ENCODE assay signal across 9 cellular contexts in genomic region chr9:129382281-129383004, GRCh38.
DNase-seq lines count a peak whose midpoint lies in the region; ATAC-seq and TF ChIP-seq lines count a peak whose summit lies in the region.
"Had no signal": no experiment of that assay in that cellular context is flagged by ENCODE, and none has a peak within 500 bp of the region (broad histone marks: within the 10 kb centered on the region; RNA-seq: fewer than 3 reads in every experiment).

No MANE protein-coding gene starts in this region.

- H3K36me3 ChIP-seq in colonic mucosa = no peaks in the 10 kb centered on the region
- no peaks in the 10 kb centered on the region for H3K36me3 ChIP-seq in muscle layer of duodenum (ENCODE audit: control insufficient read depth in 1 of 2, insufficient read depth in 2 of 2, low read length in 2 of 2)
- H3K36me3 ChIP-seq: HAP-1 had no signal

- H3K27ac ChIP-seq in 22Rv1 (peak overlapping the region; percentile 100), colonic mucosa (peak overlapping the region; percentile 89), muscle layer of duodenum (ENCODE audit: low read length) (peak overlapping the region; percentile 84)

- TF ChIP-seq CTCF in 22Rv1 (IDR thresholded peaks at IDR 0.05) (no peak), LNCaP clone FGC (IDR thresholded peaks at IDR 0.05; ENCODE audit: control insufficient read depth, extremely low read depth, insufficient read depth) (no peak), colonic mucosa (IDR thresholded peaks at IDR 0.05) (no peak)

- peaks cover 4% of the 10 kb centered on the region for H3K4me1 ChIP-seq in colonic mucosa
- H3K4me1 ChIP-seq in muscle layer of duodenum (ENCODE audit: control insufficient read depth in 1 of 2, insufficient read depth in 2 of 2, low read length in 2 of 2) = peaks cover 8 to 13% of the 10 kb centered on the region in 2 donors

- DNase-seq in LNCaP clone FGC (ENCODE audit: low read depth) = no peak
- no peak for DNase-seq in colonic mucosa
- no peak for DNase-seq in nucleus accumbens (lab: John Stamatoyannopoulos, UW)
- DNase-seq in stimulated activated CD4-positive, alpha-beta T cell treated with anti-CD3 and anti-CD28 coated beads, Interleukin-2, amount 100 ng/mL, for 48 hours = no peak
- DNase-seq in HUDEP-2 (lab: John Stamatoyannopoulos, UW; ENCODE audit: unreplicated experiment in 76 of 76) = no peak

- intact Hi-C loops in colonic mucosa (cut with DNase I) = no loop called here

- ATAC-seq in GM21381 (IDR thresholded peaks at IDR 0.05; ENCODE audit: unreplicated experiment) = no peak

- H3K27me3 ChIP-seq in colonic mucosa = no peaks in the 10 kb centered on the region
- H3K27me3 ChIP-seq in muscle layer of duodenum (ENCODE audit: low read depth, low read length) = no peaks in the 10 kb centered on the region

- H3K9me3 ChIP-seq in colonic mucosa (no peaks in the 10 kb centered on the region), muscle layer of duodenum (ENCODE audit: control insufficient read depth in 1 of 2, low read length in 2 of 2) (no peaks in the 10 kb centered on the region)
- H3K9me3 ChIP-seq: HAP-1 had no signal

- H3K4me3 ChIP-seq in LNCaP clone FGC (ENCODE audit: low read depth, low read length) = peak overlapping the region; percentile 45
- H3K4me3 ChIP-seq in colonic mucosa = peak overlapping the region; percentile 47
- H3K4me3 ChIP-seq in muscle layer of duodenum (ENCODE audit: low read depth in 1 of 2, low read length in 2 of 2) = peak overlapping the region in 1 of 2 donors; percentile 51

- H3K9ac ChIP-seq in colonic mucosa (ENCODE audit: low read depth in 2 of 2, low read length in 2 of 2) = peak overlapping the region; percentile 76 to 95
